In the genomic region with DNA sequence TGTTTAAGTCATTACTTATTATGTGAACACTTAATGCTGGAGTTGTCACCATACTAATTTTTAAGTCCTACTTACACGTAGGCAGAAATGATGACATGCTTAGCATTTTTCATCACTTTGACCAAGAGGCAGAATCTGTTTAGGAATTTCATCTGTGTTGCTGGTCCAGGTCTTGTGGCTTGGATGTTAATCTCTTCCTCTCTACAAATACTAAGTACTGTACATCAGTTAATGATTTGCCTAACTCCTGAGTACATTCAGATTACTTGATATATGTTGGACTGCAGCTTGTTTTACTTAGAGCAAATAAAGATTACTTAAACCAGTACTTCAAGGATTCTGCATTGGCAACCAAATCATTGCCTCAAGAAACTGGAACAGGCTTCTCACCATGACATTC, we compare ENCODE assay signal across 17 cellular contexts. TPM values are rescaled to one million over a fixed set of nuclear protein-coding genes. Genes with fewer than 3 reads are reported as not detected.
DNase-seq lines count a peak whose midpoint lies in the region; ATAC-seq, FAIRE-seq and TF ChIP-seq lines count a peak whose summit lies in the region.
"Had no signal": no experiment of that assay in that cellular context is flagged by ENCODE, and none has a peak within 500 bp of the region (broad histone marks: within the 10 kb centered on the region; RNA-seq: fewer than 3 reads in every experiment).

No MANE protein-coding gene starts in this region.

- intact Hi-C loops in activated T-helper 1 cell treated with anti-CD3 and anti-CD28 coated beads, Interleukin-12 subunit alpha, Interleukin-12 subunit beta, Interleukin-2, Interleukin-4 antibody, amounts not matched to agents 30 ng/mL and 10 ng/mL and 1 ng/mL, durations not matched to agents 14 hours and 24 hours and 36 hours (cut with micrococcal nuclease) = no loop called here
- intact Hi-C loops in HepG2 (cut with micrococcal nuclease; ENCODE audit: unreplicated experiment) = no loop called here

- 16% methylated on average over 1 of the region's 1 CpG for WGBS in HepG2 (ENCODE audit: low lambda C conversion rate)

- H3K9me3 Mint-ChIP-seq in activated naive CD4-positive, alpha-beta T cell treated with anti-CD3 and anti-CD28 coated beads, Interleukin-2, amount 50 U/mL, for 24 hours = no peaks in the 10 kb centered on the region
- no peaks in the 10 kb centered on the region for H3K9me3 Mint-ChIP-seq in activated T-helper 1 cell treated with anti-CD3 and anti-CD28 coated beads, Interleukin-12 subunit alpha, Interleukin-12 subunit beta, Interleukin-2, Interleukin-4 antibody, amounts not matched to agents 30 ng/mL and 10 ng/mL and 1 ng/mL, durations not matched to agents 14 hours and 24 hours and 36 hours

- peaks cover 6 to 22% of the 10 kb centered on the region in 2 experiments; a peak in 4 of 5 replicates for H3K36me3 ChIP-seq in HepG2 (replicated peaks in 1 of 2; ENCODE audit: control insufficient read depth in 1 of 2, insufficient read depth in 2 of 2, low read length in 2 of 2)

- peak overlapping the region; percentile 51 for H3K4me3 Mint-ChIP-seq in activated naive CD4-positive, alpha-beta T cell treated with anti-CD3 and anti-CD28 coated beads, Interleukin-2, amount 50 U/mL, for 24 hours
- peak overlapping the region; percentile 27 for H3K4me3 Mint-ChIP-seq in activated T-helper 1 cell treated with anti-CD3 and anti-CD28 coated beads, Interleukin-12 subunit alpha, Interleukin-12 subunit beta, Interleukin-2, Interleukin-4 antibody, amounts not matched to agents 30 ng/mL and 10 ng/mL and 1 ng/mL, durations not matched to agents 14 hours and 24 hours and 36 hours

- H3K27ac Mint-ChIP-seq in activated naive CD4-positive, alpha-beta T cell treated with anti-CD3 and anti-CD28 coated beads, Interleukin-2, amount 50 U/mL, for 24 hours = peak overlapping the region; percentile 90
- peak overlapping the region; percentile 61 for H3K27ac Mint-ChIP-seq in activated T-helper 1 cell treated with anti-CD3 and anti-CD28 coated beads, Interleukin-12 subunit alpha, Interleukin-12 subunit beta, Interleukin-2, Interleukin-4 antibody, amounts not matched to agents 30 ng/mL and 10 ng/mL and 1 ng/mL, durations not matched to agents 14 hours and 24 hours and 36 hours

- H3K79me2 ChIP-seq in HepG2 (ENCODE audit: insufficient read depth, low read length) = peaks cover 98% of the 10 kb centered on the region

- H3K4me1 Mint-ChIP-seq in activated naive CD4-positive, alpha-beta T cell treated with anti-CD3 and anti-CD28 coated beads, Interleukin-2, amount 50 U/mL, for 24 hours = peaks cover 96% of the 10 kb centered on the region
- H3K4me1 Mint-ChIP-seq in activated T-helper 1 cell treated with anti-CD3 and anti-CD28 coated beads, Interleukin-12 subunit alpha, Interleukin-12 subunit beta, Interleukin-2, Interleukin-4 antibody, amounts not matched to agents 30 ng/mL and 10 ng/mL and 1 ng/mL, durations not matched to agents 14 hours and 24 hours and 36 hours (ENCODE audit: low read depth) = peaks cover 96% of the 10 kb centered on the region

- no peaks in the 10 kb centered on the region for H3K27me3 Mint-ChIP-seq in activated naive CD4-positive, alpha-beta T cell treated with anti-CD3 and anti-CD28 coated beads, Interleukin-2, amount 50 U/mL, for 24 hours
- H3K27me3 Mint-ChIP-seq in activated T-helper 1 cell treated with anti-CD3 and anti-CD28 coated beads, Interleukin-12 subunit alpha, Interleukin-12 subunit beta, Interleukin-2, Interleukin-4 antibody, amounts not matched to agents 30 ng/mL and 10 ng/mL and 1 ng/mL, durations not matched to agents 14 hours and 24 hours and 36 hours (ENCODE audit: insufficient read depth) = no peaks in the 10 kb centered on the region

- ATAC-seq in HepG2 = peak; percentile 68
- ATAC-seq: esophagus mucosa, GM12878 had no signal

- TF ChIP-seq CTCF in HepG2 (CRISPR knock-in tag; IDR thresholded peaks at IDR 0.05) = no peak

- peaks cover 79% of the 10 kb centered on the region for H4K20me1 ChIP-seq in HepG2 (ENCODE audit: insufficient read depth, low read length)

- H2AFZ ChIP-seq in HepG2 (ENCODE audit: low read length) = no peak overlapping the region
- H2AFZ ChIP-seq: PC-9 had no signal

- H3K27me3 ChIP-seq in HepG2 (ENCODE audit: control insufficient read depth in 1 of 2, insufficient read depth in 2 of 2, low read length in 2 of 2) = no peaks in the 10 kb centered on the region
- H3K27me3 ChIP-seq: upper lobe of left lung had no signal

- POLR2A ChIA-PET in HepG2 (lab: Yijun Ruan, JAX) = no interaction called here

- no peak overlapping the region for H3K9ac ChIP-seq in HepG2 (ENCODE audit: insufficient read depth, low read depth, low read length)
- H3K9ac ChIP-seq: KMS-11 had no signal

- no peak for DNase-seq in activated naive CD4-positive, alpha-beta T cell treated with Interleukin-2 at 50 U/mL for 16 hours
- no peak for DNase-seq in activated T-helper 1 cell treated with anti-CD3 and anti-CD28 coated beads, Interleukin-12 subunit alpha, Interleukin-12 subunit beta, Interleukin-2, Interleukin-4 antibody, amounts not matched to agents 30 ng/mL and 10 ng/mL and 1 ng/mL, durations not matched to agents 14 hours and 24 hours and 36 hours (ENCODE audit: low spot score)
- peak; percentile 55 for DNase-seq in HepG2 (ENCODE audit: low spot score)
- no peak for DNase-seq in activated gamma-delta T cell treated with Interleukin-2 at 50 U/mL for 16 hours
- no peak for DNase-seq in stimulated activated CD4-positive, alpha-beta T cell treated with anti-CD3 and anti-CD28 coated beads, Interleukin-1b, Interleukin-23, amount 100 ng/mL, for 48 hours
- DNase-seq in NAMALWA (ENCODE audit: low spot score) = no peak
- DNase-seq in C1 segment of cervical spinal cord (lab: John Stamatoyannopoulos, UW) = no peak
- DNase-seq: amniotic stem cell, NCI-H187 treated with DMSO at 0.1 percent for 48 hours, NCI-H524 treated with DMSO at 0.1 percent for 48 hours, PC-9, upper lobe of left lung had no signal

- TF ChIP-seq POLR2A in HepG2 (IDR thresholded peaks at IDR 0.05; ENCODE audit: insufficient read depth in 1 of 2, low read depth in 2 of 2, low read length in 2 of 2) = no peak

- no peaks in the 10 kb centered on the region for H3K9me3 ChIP-seq in HepG2 (ENCODE audit: low read length)
- H3K9me3 ChIP-seq: upper lobe of left lung had no signal

- H3K4me3 ChIP-seq in HepG2 (replicated peaks in 1 of 3; ENCODE audit: insufficient read depth in 1 of 3, low read depth in 2 of 3, low read length in 3 of 3) = no peak overlapping the region
- H3K4me3 ChIP-seq: GM12878, PC-9, upper lobe of left lung had no signal

- CTCF ChIA-PET in HepG2 (lab: Yijun Ruan, JAX; ENCODE audit: low intra/inter-chr PET ratio, low total read pairs) = no interaction called here

- no TSS peak for BruUV-seq in HepG2 (replicated peaks; lab: Mats Ljungman, UMichigan)

- 0 out of 2 replicates have a peak overlapping the region, but pooled peaks have one; percentile 14 for H3K4me2 ChIP-seq in HepG2 (ENCODE audit: low read depth, low read length)
- H3K4me2 ChIP-seq: KMS-11, PC-9 had no signal

- TF ChIP-seq EP300 in HepG2 (IDR thresholded peaks at IDR 0.05; ENCODE audit: low read depth in 2 of 2, low read length in 2 of 2) = no peak
- TF ChIP-seq EP300 in HepG2 (CRISPR knock-in tag; IDR thresholded peaks at IDR 0.05; ENCODE audit: borderline replicate concordance) = no peak

- H3K4me1 ChIP-seq in HepG2 (ENCODE audit: insufficient read depth, low read length) = peaks cover 78% of the 10 kb centered on the region

- no peak for TF ChIP-seq RAD21 in HepG2 (CRISPR knock-in tag; IDR thresholded peaks at IDR 0.05)

- H3K27ac ChIP-seq in HepG2 (ENCODE audit: extremely low read length, insufficient read depth, low read length) = no peak overlapping the region
- H3K27ac ChIP-seq: KMS-11, PC-9 had no signal

- FAIRE-seq in HepG2 (lab: Jason Lieb, UNC) = peak; percentile 48
- FAIRE-seq: colon, GM12878 had no signal

- in situ Hi-C loops in HepG2 (cut with HindIII; ENCODE audit: extremely low pct_ligation_motif_present, low pct_unique_long_range_greater_than_20kb) = no loop called here

- peaks cover 3% of the 10 kb centered on the region for H3K36me3 Mint-ChIP-seq in activated naive CD4-positive, alpha-beta T cell treated with anti-CD3 and anti-CD28 coated beads, Interleukin-2, amount 50 U/mL, for 24 hours
- H3K36me3 Mint-ChIP-seq in activated T-helper 1 cell treated with anti-CD3 and anti-CD28 coated beads, Interleukin-12 subunit alpha, Interleukin-12 subunit beta, Interleukin-2, Interleukin-4 antibody, amounts not matched to agents 30 ng/mL and 10 ng/mL and 1 ng/mL, durations not matched to agents 14 hours and 24 hours and 36 hours (ENCODE audit: low read depth) = peaks cover 28% of the 10 kb centered on the region

RNA-seq across cellular contexts. Expression of a gene that starts 8.6 kb away (rescaled TPM):
- total RNA-seq in activated T-helper 1 cell treated with anti-CD3 and anti-CD28 coated beads, Interleukin-12 subunit alpha, Interleukin-12 subunit beta, Interleukin-2, Interleukin-4 antibody, amounts not matched to agents 30 ng/mL and 10 ng/mL and 1 ng/mL, durations not matched to agents 14 hours and 24 hours and 36 hours = 37.7 and 38.1 TPM in 2 replicates
- 11.4 and 14.2 TPM in 2 replicates for total RNA-seq in HepG2 (2016; rRNA removed; fragmentation: Illumina TruSeq; extraction: Trizol)
- total RNA-seq in HepG2 (2016; cell fraction: cytosol; rRNA removed; fragmentation: Illumina TruSeq; extraction: Trizol; ENCODE audit: low read depth) = 15.7 and 20.4 TPM in 2 replicates
- 11.4 and 12.5 TPM in 2 replicates for total RNA-seq in HepG2 (2016; cell fraction: insoluble cytoplasmic fraction; rRNA removed; fragmentation: Illumina TruSeq; extraction: Trizol)
- total RNA-seq in HepG2 (2016; cell fraction: membrane; rRNA removed; fragmentation: Illumina TruSeq; extraction: Trizol) = 7.8 and 8.4 TPM in 2 replicates
- total RNA-seq in HepG2 (2016; cell fraction: nucleus; rRNA removed; fragmentation: Illumina TruSeq; extraction: Trizol) = 16.3 and 19.8 TPM in 2 replicates
- 16.1 and 16.3 TPM in 2 replicates for polyA plus RNA-seq in HepG2 (2011; rRNA removed)
- polyA plus RNA-seq in HepG2 (2011; cell fraction: cytosol; rRNA removed) = 8.9 and 9.0 TPM in 2 replicates
- 22.4 and 28.9 TPM in 2 replicates for polyA plus RNA-seq in HepG2 (2011; cell fraction: nucleus; rRNA removed)
- 15.9 and 17.5 TPM in 2 replicates for polyA plus RNA-seq in HepG2 (2012)
- polyA plus RNA-seq in HepG2 (2016; cell fraction: cytosol; fragmentation: Illumina TruSeq; extraction: Trizol; ENCODE audit: low read depth) = 0.21 and 0.26 TPM in 2 replicates
- 7.4 and 8.1 TPM in 2 replicates for polyA plus RNA-seq in HepG2 (2016; cell fraction: insoluble cytoplasmic fraction; fragmentation: Illumina TruSeq; extraction: Trizol; ENCODE audit: low read depth)
- 1.5 TPM in 2 replicates for polyA plus RNA-seq in HepG2 (2016; cell fraction: membrane; fragmentation: Illumina TruSeq; extraction: Trizol; ENCODE audit: low read depth)
- polyA plus RNA-seq in HepG2 (2016; cell fraction: nucleus; fragmentation: Illumina TruSeq; extraction: Trizol; ENCODE audit: insufficient read depth, low read depth) = 15.7 and 17.5 TPM in 2 replicates
- polyA minus RNA-seq in HepG2 (2011; rRNA and poly(A)+ RNA removed; ENCODE audit: low replicate concordance) = 38.0 and 68.3 TPM in 2 replicates
- polyA minus RNA-seq in HepG2 (2011; cell fraction: cytosol; rRNA and poly(A)+ RNA removed) = 35.4 and 37.5 TPM in 2 replicates
- polyA minus RNA-seq in HepG2 (2011; cell fraction: nucleus; rRNA and poly(A)+ RNA removed) = 73.0 and 87.2 TPM in 2 replicates
